In genomic region chr12:47921907-47922306, GRCh38 we compare ENCODE assay signal across 2 cellular contexts.
A peak's percentile ranks its signal among the peaks of the same experiment; 100 is the strongest.
TF ChIP-seq lines count a peak whose summit lies in the region.

No MANE protein-coding gene starts in this region.

TF ChIP-seq in GM23338, 12 proteins besides CTCF, POLR2A, EP300 and RAD21:
- TF ChIP-seq ZNF462 (CRISPR knock-in tag; IDR thresholded peaks at IDR 0.05) (no peak), REST (IDR thresholded peaks at IDR 0.05; ENCODE audit: unreplicated experiment) (no peak), NANOG (IDR thresholded peaks at IDR 0.05; ENCODE audit: borderline replicate concordance) (no peak), POLR2AphosphoS5 (IDR thresholded peaks at IDR 0.05; ENCODE audit: low read depth) (no peak), EZH2phosphoT487 (IDR thresholded peaks at IDR 0.05; ENCODE audit: unreplicated experiment) (no peak), ETS1 (IDR thresholded peaks at IDR 0.05) (no peak), ZNF331 (CRISPR knock-in tag; IDR thresholded peaks at IDR 0.05; ENCODE audit: low read depth) (no peak), EZH2 (IDR thresholded peaks at IDR 0.05; ENCODE audit: low read depth, unreplicated experiment) (no peak), JUNB (IDR thresholded peaks at IDR 0.05; ENCODE audit: unreplicated experiment) (no peak), CREB1 (CRISPR knock-in tag; IDR thresholded peaks at IDR 0.05; ENCODE audit: low read depth) (no peak), STAT1 (IDR thresholded peaks at IDR 0.05; ENCODE audit: unreplicated experiment) (no peak), ZNF114 (CRISPR knock-in tag; IDR thresholded peaks at IDR 0.05) (no peak)

TF ChIP-seq in HEK293, 187 proteins besides CTCF, POLR2A, EP300 and RAD21:
- no peak for TF ChIP-seq ZNF747 (tag by site-specific recombination; IDR thresholded peaks at IDR 0.05)
- peak; percentile 49; the same call in 1 of the 2 replicates for TF ChIP-seq MYNN (tag by site-specific recombination; IDR thresholded peaks at IDR 0.05; ENCODE audit: borderline replicate concordance)
